ENCODE assay signal across 20 cellular contexts in genomic region chrX:18792828-18793227, GRCh38.
"Had no signal": no experiment of that assay in that cellular context is flagged by ENCODE, and none has a peak within 500 bp of the region (broad histone marks: within the 10 kb centered on the region; RNA-seq: fewer than 3 reads in every experiment).

No MANE protein-coding gene starts in this region.

- H3K36me3 ChIP-seq: colonic mucosa, gastrocnemius medialis, heart right ventricle, thyroid gland had no signal

- H3K27me3 ChIP-seq: colonic mucosa, gastrocnemius medialis, thyroid gland had no signal

- H3K27ac ChIP-seq: colonic mucosa, gastrocnemius medialis, heart right ventricle, thyroid gland had no signal

- H3K4me3 ChIP-seq: colonic mucosa, gastrocnemius medialis, heart right ventricle, mucosa of descending colon, thyroid gland had no signal

- H3K9me3 ChIP-seq: colonic mucosa, gastrocnemius medialis, heart right ventricle, mucosa of descending colon, thyroid gland had no signal

- H3K4me1 ChIP-seq: colonic mucosa, gastrocnemius medialis, heart right ventricle, thyroid gland had no signal

- ATAC-seq: activated CD8-positive, alpha-beta T cell treated with anti-CD3 and anti-CD28 coated beads for 36 hours; gastrocnemius medialis; heart right ventricle; left lobe of liver; mucosa of descending colon; naive thymus-derived CD4-positive, alpha-beta T cell; stimulated activated memory B cell treated with anti-CD40 and anti-IgM and Interleukin-4, amounts not matched to agents 10 μg/mL and 1 μg/mL and 100 μg/mL, for 72 hours; WTC11 had no signal

- FAIRE-seq: urothelium cell line had no signal

- DNase-seq: activated CD4-positive, alpha-beta T cell treated with anti-CD3 and anti-CD28 coated beads for 48 hours; activated CD8-positive, alpha-beta T cell treated with anti-CD3 and anti-CD28 coated beads for 36 hours; activated gamma-delta T cell treated with Interleukin-2 at 50 U/mL for 16 hours; activated T-cell treated with anti-CD3 and anti-CD28 coated beads, Interleukin-2, amount 50 U/mL, for 48 hours; amniotic stem cell; central memory CD4-positive, alpha-beta T cell; colonic mucosa; effector CD8-positive, alpha-beta T cell; gastrocnemius medialis; heart right ventricle; mucosa of descending colon; naive thymus-derived CD4-positive, alpha-beta T cell; posterior cingulate gyrus; retina; stimulated activated CD4-positive, alpha-beta T cell treated with anti-CD3 and anti-CD28 coated beads, Interleukin-2, amount 100 ng/mL, for 48 hours; thyroid gland had no signal
